Comparison of ENCODE assay signal across 8 cellular contexts in genomic region chr4:8159522-8160232, GRCh38. TPM values are rescaled to one million over a fixed set of nuclear protein-coding genes. Genes with fewer than 3 reads are reported as not detected.
DNase-seq lines count a peak whose midpoint lies in the region; TF ChIP-seq lines count a peak whose summit lies in the region.

No MANE protein-coding gene starts in this region.

- H3K27ac ChIP-seq in thymus (ENCODE audit: low read depth), result no peak overlapping the region

- peak overlapping the region; percentile 90 for H3K9ac ChIP-seq in adipocyte (ENCODE audit: low read length)

- 38% methylated on average over 15 of the region's 15 CpGs for WGBS in thymus

- H3K36me3 ChIP-seq in adipocyte (ENCODE audit: control insufficient read depth, insufficient read depth, low read length, severe bottlenecking), result no peaks in the 10 kb centered on the region
- no peaks in the 10 kb centered on the region for H3K36me3 ChIP-seq in kidney epithelial cell (ENCODE audit: control insufficient read depth, insufficient read depth, low read length)
- H3K36me3 ChIP-seq in thymus (ENCODE audit: control insufficient read depth, insufficient read depth), result no peaks in the 10 kb centered on the region

- H3K36me3 Mint-ChIP-seq in T-helper 1 cell treated with Interleukin-12 subunit alpha and Interleukin-12 subunit beta and Interleukin-4 antibody, amounts not matched to agents 30 μg/mL and 1 μg/mL, for 36 hours (ENCODE audit: low read depth), result peaks cover 3% of the 10 kb centered on the region

- DNase-seq in T-helper 1 cell (no peak), adipocyte (ENCODE audit: low read depth) (peak; percentile 28), kidney epithelial cell (ENCODE audit: low read depth) (no peak), DMS153 treated with DMSO at 0.1 percent for 48 hours (lab: John Stamatoyannopoulos, UW; ENCODE audit: unreplicated experiment) (no peak), HCEC 1CT (no peak), kidney glomerular epithelial cell (lab: John Stamatoyannopoulos, UW) (no peak)

- H3K4me3 ChIP-seq in adipocyte (ENCODE audit: low read length) (peak overlapping the region; percentile 87), kidney epithelial cell (ENCODE audit: low read depth, low read length) (peak overlapping the region; percentile 64), thymus (ENCODE audit: low read length) (peak overlapping the region; percentile 75)

- H3K9me3 ChIP-seq in adipocyte (ENCODE audit: control insufficient read depth, low read length), result no peaks in the 10 kb centered on the region
- no peaks in the 10 kb centered on the region for H3K9me3 ChIP-seq in thymus (ENCODE audit: control insufficient read depth)

- H3K4me1 Mint-ChIP-seq in T-helper 1 cell treated with Interleukin-12 subunit alpha and Interleukin-12 subunit beta and Interleukin-4 antibody, amounts not matched to agents 30 μg/mL and 1 μg/mL, for 36 hours (ENCODE audit: low read depth), result peaks cover 10% of the 10 kb centered on the region

- peaks cover 31% of the 10 kb centered on the region for H3K27me3 Mint-ChIP-seq in T-helper 1 cell treated with Interleukin-12 subunit alpha and Interleukin-12 subunit beta and Interleukin-4 antibody, amounts not matched to agents 30 μg/mL and 1 μg/mL, for 36 hours (ENCODE audit: low read depth)

- H3K27ac Mint-ChIP-seq in T-helper 1 cell treated with Interleukin-12 subunit alpha and Interleukin-12 subunit beta and Interleukin-4 antibody, amounts not matched to agents 30 μg/mL and 1 μg/mL, for 36 hours, result no peak overlapping the region

- H3K27me3 ChIP-seq in adipocyte (replicated peaks; ENCODE audit: control insufficient read depth, insufficient read depth, low read length) (peaks cover 21% of the 10 kb centered on the region), kidney epithelial cell (ENCODE audit: control insufficient read depth, insufficient read depth, low read length) (peaks cover 51% of the 10 kb centered on the region), thymus (ENCODE audit: control insufficient read depth, insufficient read depth) (peaks cover 15% of the 10 kb centered on the region)

- H3K4me1 ChIP-seq in adipocyte (ENCODE audit: control insufficient read depth, insufficient read depth, low read length), result peaks cover 25% of the 10 kb centered on the region
- peaks cover 10% of the 10 kb centered on the region for H3K4me1 ChIP-seq in thymus (ENCODE audit: control insufficient read depth, insufficient read depth, low read length)

- no peaks in the 10 kb centered on the region for H3K9me3 Mint-ChIP-seq in T-helper 1 cell treated with Interleukin-12 subunit alpha and Interleukin-12 subunit beta and Interleukin-4 antibody, amounts not matched to agents 30 μg/mL and 1 μg/mL, for 36 hours

- H3K4me3 Mint-ChIP-seq in T-helper 1 cell treated with Interleukin-12 subunit alpha and Interleukin-12 subunit beta and Interleukin-4 antibody, amounts not matched to agents 30 μg/mL and 1 μg/mL, for 36 hours, result peak overlapping the region; percentile 53

- TF ChIP-seq CTCF in kidney epithelial cell (IDR thresholded peaks at IDR 0.05; ENCODE audit: insufficient read depth, low read length, poor library complexity, severe bottlenecking), result no peak

RNA-seq across cellular contexts. Expression of gene ABLIM2, which starts 1.1 kb away (rescaled TPM):
- total RNA-seq in kidney epithelial cell, result 1.3 and 7.2 TPM in 2 replicates
- 7.4 TPM for polyA plus RNA-seq in thymus

RNA-seq across cellular contexts. Expression of gene SH3TC1, which starts 39.4 kb away (rescaled TPM):
- 18.9 and 30.5 TPM in 2 replicates for total RNA-seq in kidney epithelial cell
- polyA plus RNA-seq in thymus, result 114 TPM
